14 cellular contexts compared by ENCODE assay signal in genomic region chr15:30962079-30962478, GRCh38. TPM values are rescaled to one million over a fixed set of nuclear protein-coding genes. Genes with fewer than 3 reads are reported as not detected.
DNase-seq lines count a peak whose midpoint lies in the region; TF ChIP-seq lines count a peak whose summit lies in the region.
"Had no signal": no experiment of that assay in that cellular context is flagged by ENCODE, and none has a peak within 500 bp of the region (broad histone marks: within the 10 kb centered on the region; RNA-seq: fewer than 3 reads in every experiment).

No MANE protein-coding gene starts in this region.

- H3K9me3 Mint-ChIP-seq in activated naive CD4-positive, alpha-beta T cell treated with anti-CD3 and anti-CD28 coated beads, Interleukin-2, amount 50 U/mL, for 24 hours, result no peaks in the 10 kb centered on the region
- no peaks in the 10 kb centered on the region for H3K9me3 Mint-ChIP-seq in activated naive CD4-positive, alpha-beta T cell treated with anti-CD3 and anti-CD28 coated beads for 36 hours
- H3K9me3 Mint-ChIP-seq in activated CD4-positive, alpha-beta T cell treated with anti-CD3 and anti-CD28 coated beads, Interleukin-2, amount 10 ng/mL, durations not matched to agents 7 days and 5 days, result no peaks in the 10 kb centered on the region
- H3K9me3 Mint-ChIP-seq: activated T-helper 1 cell treated with anti-CD3 and anti-CD28 coated beads, Interleukin-12 subunit alpha, Interleukin-12 subunit beta, Interleukin-2, Interleukin-4 antibody, amounts not matched to agents 30 ng/mL and 10 ng/mL and 1 ng/mL, durations not matched to agents 14 hours and 24 hours and 36 hours; natural killer cell had no signal

- H2AFZ ChIP-seq in smooth muscle cell (ENCODE audit: low read depth), result no peak overlapping the region

- no peak overlapping the region for H3K4me2 ChIP-seq in smooth muscle cell

- intact Hi-C loops in activated naive CD4-positive, alpha-beta T cell treated with anti-CD3 and anti-CD28 coated beads for 36 hours (cut with micrococcal nuclease), result no loop called here

- H3K79me2 ChIP-seq in smooth muscle cell (ENCODE audit: low read depth), result peaks cover 10% of the 10 kb centered on the region

- no peaks in the 10 kb centered on the region for H3K27me3 Mint-ChIP-seq in activated naive CD4-positive, alpha-beta T cell treated with anti-CD3 and anti-CD28 coated beads, Interleukin-2, amount 50 U/mL, for 24 hours
- no peaks in the 10 kb centered on the region for H3K27me3 Mint-ChIP-seq in activated naive CD4-positive, alpha-beta T cell treated with anti-CD3 and anti-CD28 coated beads for 36 hours (ENCODE audit: low read depth)
- H3K27me3 Mint-ChIP-seq in activated CD4-positive, alpha-beta T cell treated with anti-CD3 and anti-CD28 coated beads, Interleukin-2, amount 10 ng/mL, durations not matched to agents 7 days and 5 days, result no peaks in the 10 kb centered on the region

- no peaks in the 10 kb centered on the region for H3K36me3 ChIP-seq in smooth muscle cell (ENCODE audit: low read depth)

- no peak for TF ChIP-seq CTCF in smooth muscle cell (IDR thresholded peaks at IDR 0.05; ENCODE audit: borderline replicate concordance, insufficient read depth, poor library complexity, severe bottlenecking)

- no peak overlapping the region for H3K4me3 Mint-ChIP-seq in activated naive CD4-positive, alpha-beta T cell treated with anti-CD3 and anti-CD28 coated beads, Interleukin-2, amount 50 U/mL, for 24 hours
- H3K4me3 Mint-ChIP-seq in activated naive CD4-positive, alpha-beta T cell treated with anti-CD3 and anti-CD28 coated beads for 36 hours, result no peak overlapping the region
- no peak overlapping the region for H3K4me3 Mint-ChIP-seq in activated CD4-positive, alpha-beta T cell treated with anti-CD3 and anti-CD28 coated beads, Interleukin-2, amount 10 ng/mL, durations not matched to agents 7 days and 5 days
- H3K4me3 Mint-ChIP-seq: activated T-helper 1 cell treated with anti-CD3 and anti-CD28 coated beads, Interleukin-12 subunit alpha, Interleukin-12 subunit beta, Interleukin-2, Interleukin-4 antibody, amounts not matched to agents 30 ng/mL and 10 ng/mL and 1 ng/mL, durations not matched to agents 14 hours and 24 hours and 36 hours; natural killer cell had no signal

- DNase-seq in activated naive CD4-positive, alpha-beta T cell treated with anti-CD3 and anti-CD28 coated beads for 36 hours, result no peak
- peak; percentile 85 for DNase-seq in NCI-H2171 (lab: John Stamatoyannopoulos, UW)
- DNase-seq in smooth muscle cell (lab: John Stamatoyannopoulos, UW; ENCODE audit: unreplicated experiment), result no peak
- DNase-seq in DMS53 (lab: John Stamatoyannopoulos, UW), result no peak
- no peak for DNase-seq in activated CD4-positive, alpha-beta T cell treated with anti-CD3 and anti-CD28 coated beads, Interleukin-2, amount 10 ng/mL, durations not matched to agents 7 days and 5 days
- no peak for DNase-seq in Kasumi-1 (lab: John Stamatoyannopoulos, UW)
- DNase-seq: activated CD4-positive, CD25-positive, alpha-beta regulatory T cell treated with anti-CD3 and anti-CD28 coated beads, Interleukin-2, amount 50 U/mL, for 72 hours; DMS153; natural killer cell; upper lobe of left lung had no signal

- H3K4me1 ChIP-seq in smooth muscle cell (ENCODE audit: low read depth), result no peaks in the 10 kb centered on the region
- H3K4me1 ChIP-seq: SJSA1, upper lobe of left lung had no signal

- no peak overlapping the region for H3K9ac ChIP-seq in smooth muscle cell (ENCODE audit: low read depth)

- H3F3A ChIP-seq in smooth muscle cell (ENCODE audit: low read depth), result no peaks in the 10 kb centered on the region

- H3K36me3 Mint-ChIP-seq in activated naive CD4-positive, alpha-beta T cell treated with anti-CD3 and anti-CD28 coated beads, Interleukin-2, amount 50 U/mL, for 24 hours, result peaks cover 21% of the 10 kb centered on the region
- H3K36me3 Mint-ChIP-seq in activated naive CD4-positive, alpha-beta T cell treated with anti-CD3 and anti-CD28 coated beads for 36 hours (ENCODE audit: low read depth), result peaks cover 11% of the 10 kb centered on the region
- peaks cover 51% of the 10 kb centered on the region for H3K36me3 Mint-ChIP-seq in activated CD4-positive, alpha-beta T cell treated with anti-CD3 and anti-CD28 coated beads, Interleukin-2, amount 10 ng/mL, durations not matched to agents 7 days and 5 days (ENCODE audit: low read depth)

- no peak overlapping the region for H3K4me3 ChIP-seq in smooth muscle cell
- H3K4me3 ChIP-seq: SJSA1, upper lobe of left lung had no signal

- CTCF ChIA-PET in activated naive CD4-positive, alpha-beta T cell treated with anti-CD3 and anti-CD28 coated beads for 36 hours (lab: Charles Lee), result interaction anchor here (1.9 kb wide), 1 partner anchor 167 kb away, joined by 5 read pairs; no protein-coding TSS in a partner anchor
- CTCF ChIA-PET in activated CD4-positive, alpha-beta T cell treated with anti-CD3 and anti-CD28 coated beads, Interleukin-2, amount 10 ng/mL, durations not matched to agents 7 days and 5 days (lab: Charles Lee), result interaction anchor here (1.0 kb wide), 2 partner anchors 20 to 30 kb away, joined by 3 read pairs; no protein-coding TSS in a partner anchor

- POLR2A ChIA-PET in activated CD4-positive, alpha-beta T cell treated with anti-CD3 and anti-CD28 coated beads, Interleukin-2, amount 10 ng/mL, durations not matched to agents 7 days and 5 days (lab: Charles Lee), result no interaction called here

- H4K20me1 ChIP-seq in smooth muscle cell (ENCODE audit: low read depth), result peaks cover 12% of the 10 kb centered on the region

- no peaks in the 10 kb centered on the region for H3K27me3 ChIP-seq in smooth muscle cell (ENCODE audit: low read depth)
- H3K27me3 ChIP-seq: SJSA1, upper lobe of left lung had no signal

- H3K9me3 ChIP-seq in smooth muscle cell (replicated peaks; ENCODE audit: low read depth), result no peaks in the 10 kb centered on the region
- H3K9me3 ChIP-seq: SJSA1, upper lobe of left lung had no signal

- H3K4me1 Mint-ChIP-seq in activated naive CD4-positive, alpha-beta T cell treated with anti-CD3 and anti-CD28 coated beads, Interleukin-2, amount 50 U/mL, for 24 hours, result peaks cover 29% of the 10 kb centered on the region
- H3K4me1 Mint-ChIP-seq in activated naive CD4-positive, alpha-beta T cell treated with anti-CD3 and anti-CD28 coated beads for 36 hours (ENCODE audit: low read depth), result peaks cover 13% of the 10 kb centered on the region
- H3K4me1 Mint-ChIP-seq in activated CD4-positive, alpha-beta T cell treated with anti-CD3 and anti-CD28 coated beads, Interleukin-2, amount 10 ng/mL, durations not matched to agents 7 days and 5 days, result peaks cover 15% of the 10 kb centered on the region

- H3K27ac ChIP-seq in cingulate gyrus (ENCODE audit: low read depth, low read length) (peak overlapping the region; percentile 24), smooth muscle cell (ENCODE audit: low read depth) (peak overlapping the region; percentile 27)
- H3K27ac ChIP-seq: SJSA1, upper lobe of left lung had no signal

- peak overlapping the region; percentile 57 for H3K27ac Mint-ChIP-seq in activated naive CD4-positive, alpha-beta T cell treated with anti-CD3 and anti-CD28 coated beads, Interleukin-2, amount 50 U/mL, for 24 hours
- H3K27ac Mint-ChIP-seq in activated naive CD4-positive, alpha-beta T cell treated with anti-CD3 and anti-CD28 coated beads for 36 hours, result no peak overlapping the region
- no peak overlapping the region for H3K27ac Mint-ChIP-seq in activated CD4-positive, alpha-beta T cell treated with anti-CD3 and anti-CD28 coated beads, Interleukin-2, amount 10 ng/mL, durations not matched to agents 7 days and 5 days
- H3K27ac Mint-ChIP-seq: activated T-helper 1 cell treated with anti-CD3 and anti-CD28 coated beads, Interleukin-12 subunit alpha, Interleukin-12 subunit beta, Interleukin-2, Interleukin-4 antibody, amounts not matched to agents 30 ng/mL and 10 ng/mL and 1 ng/mL, durations not matched to agents 14 hours and 24 hours and 36 hours; natural killer cell had no signal

RNA-seq across cellular contexts. Expression of gene MTMR10, which starts 29.3 kb away (rescaled TPM):
- 10 to 100 TPM in 1 of 2 experiments, 1 to 10 TPM in 1; 9.7 to 10.5 TPM for total RNA-seq in activated naive CD4-positive, alpha-beta T cell treated with anti-CD3 and anti-CD28 coated beads for 36 hours
- total RNA-seq in smooth muscle cell, result 24.9 and 31.7 TPM in 2 replicates
- polyA plus RNA-seq in smooth muscle cell, result 9.4 and 11.6 TPM in 2 replicates
- 10 to 100 TPM; 24.9 to 26.6 TPM for total RNA-seq in activated CD4-positive, alpha-beta T cell treated with anti-CD3 and anti-CD28 coated beads, Interleukin-2, amount 10 ng/mL, durations not matched to agents 7 days and 5 days

RNA-seq across cellular contexts. Expression of gene FAN1, which starts 58.4 kb away (rescaled TPM):
- 10 to 100 TPM; 13.8 to 14.5 TPM for total RNA-seq in activated naive CD4-positive, alpha-beta T cell treated with anti-CD3 and anti-CD28 coated beads for 36 hours
- 12.1 and 20.2 TPM in 2 replicates for total RNA-seq in smooth muscle cell
- polyA plus RNA-seq in smooth muscle cell, result 7.2 and 7.7 TPM in 2 replicates
- total RNA-seq in activated CD4-positive, alpha-beta T cell treated with anti-CD3 and anti-CD28 coated beads, Interleukin-2, amount 10 ng/mL, durations not matched to agents 7 days and 5 days, result 10 to 100 TPM; 14.8 to 15.8 TPM
